ENCODE assay signal across 24 cellular contexts in the genomic region with DNA sequence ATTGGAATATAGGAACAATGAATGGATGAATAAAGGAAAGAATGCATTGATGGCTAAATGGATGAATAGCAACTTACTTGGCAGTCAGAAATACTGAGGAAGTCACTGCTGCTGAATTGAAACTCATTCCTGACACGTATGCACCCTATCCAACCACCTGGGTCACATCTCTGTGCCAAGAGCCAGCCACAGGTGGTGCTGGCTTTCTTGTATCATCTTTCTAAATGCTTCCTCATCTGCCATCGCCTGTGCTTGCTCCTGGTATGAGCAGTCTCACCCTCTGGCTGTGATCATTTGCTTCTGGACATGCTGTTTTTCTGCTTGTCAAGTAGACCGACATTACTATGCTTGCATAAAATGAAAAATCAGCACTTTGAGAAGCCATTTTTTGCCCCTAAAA.
"Had no signal": no experiment of that assay in that cellular context is flagged by ENCODE, and none has a peak within 500 bp of the region (broad histone marks: within the 10 kb centered on the region; RNA-seq: fewer than 3 reads in every experiment).

No MANE protein-coding gene starts in this region.

- H3K36me3 ChIP-seq: adrenal gland, heart left ventricle, neutrophil, ovary, right atrium auricular region, upper lobe of left lung had no signal

- H3K27me3 Mint-ChIP-seq: activated naive CD8-positive, alpha-beta T cell had no signal

- H3K9me3 Mint-ChIP-seq: WTC11 had no signal

- H3K4me3 ChIP-seq: adrenal gland, heart left ventricle, ovary, psoas muscle, right atrium auricular region, upper lobe of left lung had no signal

- H3K4me1 Mint-ChIP-seq: natural killer cell had no signal

- H3K4me3 Mint-ChIP-seq: activated naive CD8-positive, alpha-beta T cell; activated T-cell treated with anti-CD3 and anti-CD28 coated beads, Interleukin-2, amount 50 U/mL, for 4 hours; natural killer cell; WTC11 had no signal

- H3K36me3 Mint-ChIP-seq: activated naive CD8-positive, alpha-beta T cell; natural killer cell; WTC11 had no signal

- H3K4me1 ChIP-seq: adrenal gland, heart left ventricle, psoas muscle, right atrium auricular region, upper lobe of left lung had no signal

- ATAC-seq: activated T-cell treated with anti-CD3 and anti-CD28 coated beads, Interleukin-2, amount 50 U/mL, for 4 hours; heart left ventricle; left ventricle myocardium superior; natural killer cell; psoas muscle; stimulated activated naive CD8-positive, alpha-beta T cell treated with anti-CD3 and anti-CD28 coated beads, Interleukin-15, Interleukin-2, amounts not matched to agents 100 U/mL and 50 U/mL, for 24 hours; WTC11 had no signal

- DNase-seq: activated CD4-positive, alpha-beta T cell treated with anti-CD3 and anti-CD28 coated beads, Interleukin-2, amount 50 U/mL, for 48 hours; activated CD8-positive, alpha-beta memory T cell treated with anti-CD3 and anti-CD28 coated beads, Interleukin-2, amount 50 U/mL, for 48 hours; activated naive CD4-positive, alpha-beta T cell; activated T-cell treated with anti-CD3 and anti-CD28 coated beads, Interleukin-2, amount 50 U/mL, for 4 hours; adrenal gland; central memory CD4-positive, alpha-beta T cell; dermis blood vessel endothelial cell; effector memory CD4-positive, alpha-beta T cell; heart left ventricle; left ventricle myocardium superior; mammary epithelial cell; midbrain; natural killer cell; ovary; psoas muscle; stimulated activated CD4-positive, alpha-beta T cell treated with anti-CD3 and anti-CD28 coated beads, Interleukin-4, amount 100 ng/mL, for 4 hours; stimulated activated naive CD8-positive, alpha-beta T cell treated with anti-CD3 and anti-CD28 coated beads, Interleukin-15, Interleukin-2, amounts not matched to agents 100 U/mL and 50 U/mL, for 24 hours; T1000; upper lobe of left lung had no signal

- H3K27ac ChIP-seq: adrenal gland, heart left ventricle, neutrophil, ovary, psoas muscle, right atrium auricular region, upper lobe of left lung had no signal

- H3K27me3 ChIP-seq: adrenal gland, heart left ventricle, neutrophil, ovary, right atrium auricular region, upper lobe of left lung had no signal

- H3K27ac Mint-ChIP-seq: activated naive CD8-positive, alpha-beta T cell; activated T-helper 2 cell treated with anti-CD3 and anti-CD28 coated beads, Interferon-gamma antibody, Interleukin-2, Interleukin-4, amounts not matched to agents 10 μg/mL and 5 μg/mL and 100 μg/mL, durations not matched to agents 14 hours and 24 hours and 36 hours; natural killer cell; WTC11 had no signal
